Comparison of ENCODE assay signal across 10 cellular contexts in the genomic region with DNA sequence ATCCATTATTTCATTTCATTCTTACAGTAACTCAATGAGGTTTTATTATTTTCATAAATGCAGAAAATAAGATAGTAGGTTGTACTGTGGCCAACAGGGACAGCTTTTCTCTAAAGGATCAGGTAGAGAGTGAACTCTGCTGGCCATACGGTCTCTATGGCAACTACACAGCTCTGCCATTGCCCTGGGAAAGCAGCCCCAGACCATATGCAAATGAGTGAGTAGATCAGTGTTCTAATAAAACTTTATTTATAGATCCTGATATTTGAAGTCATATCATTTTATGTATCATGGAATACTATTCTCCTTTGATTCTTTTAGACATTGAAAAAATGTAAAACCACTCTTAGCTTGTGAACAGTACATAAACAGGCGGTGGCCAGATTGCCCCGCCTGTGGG.
DNase-seq lines count a peak whose midpoint lies in the region; ATAC-seq and TF ChIP-seq lines count a peak whose summit lies in the region.
"Had no signal": no experiment of that assay in that cellular context is flagged by ENCODE, and none has a peak within 500 bp of the region (broad histone marks: within the 10 kb centered on the region; RNA-seq: fewer than 3 reads in every experiment).

No MANE protein-coding gene starts in this region.

- H4K20me1 ChIP-seq in SK-N-SH (ENCODE audit: insufficient read depth): no peaks in the 10 kb centered on the region

- ATAC-seq in heart left ventricle (no peak), Right ventricle myocardium inferior (no peak), mucosa of descending colon (peak; percentile 68), upper lobe of right lung (peak; percentile 32), HG03159 (IDR thresholded peaks at IDR 0.05; ENCODE audit: unreplicated experiment) (no peak)

- H3K27me3 ChIP-seq in heart left ventricle (no peaks in the 10 kb centered on the region), upper lobe of right lung (no peaks in the 10 kb centered on the region), SK-N-SH (ENCODE audit: insufficient read depth) (no peaks in the 10 kb centered on the region)

- H3K9me2 ChIP-seq in SK-N-SH: no peaks in the 10 kb centered on the region

- TF ChIP-seq RAD21 in SK-N-SH (IDR thresholded peaks at IDR 0.05; ENCODE audit: low read length): no peak

- H3K9me3 ChIP-seq in heart left ventricle (no peaks in the 10 kb centered on the region), mucosa of descending colon (no peaks in the 10 kb centered on the region), upper lobe of right lung (no peaks in the 10 kb centered on the region), SK-N-SH (no peaks in the 10 kb centered on the region)

- 82 to 91% (median 83%) methylated on average over 3 of the region's 3 CpGs for WGBS in heart left ventricle, 4 donors
- WGBS in SK-N-SH (ENCODE audit: low lambda C conversion rate): 60% methylated on average over 3 of the region's 3 CpGs

- DNase-seq in heart left ventricle (no peak), Right ventricle myocardium inferior (ENCODE audit: missing footprints) (no peak), choroid plexus epithelial cell (ENCODE audit: low read depth) (peak; percentile 44), mucosa of descending colon (no peak), upper lobe of right lung (no peak), SK-N-SH (no peak), NCI-H1436 (lab: John Stamatoyannopoulos, UW) (no peak)
- DNase-seq: activated CD4-positive, CD25-positive, alpha-beta regulatory T cell treated with anti-CD3 and anti-CD28 coated beads, Interleukin-2, amount 50 U/mL, for 72 hours; amniotic stem cell had no signal

- no peaks in the 10 kb centered on the region for H3K79me2 ChIP-seq in SK-N-SH (ENCODE audit: insufficient read depth)

- TF ChIP-seq CTCF in heart left ventricle (IDR thresholded peaks at IDR 0.05) (no peak), choroid plexus epithelial cell (conservative IDR thresholded peaks at IDR 0.05; ENCODE audit: low read depth, low read length) (no peak), mucosa of descending colon (IDR thresholded peaks at IDR 0.05) (no peak), upper lobe of right lung (IDR thresholded peaks at IDR 0.05) (no peak), SK-N-SH (IDR thresholded peaks at IDR 0.05) (no peak)

- no peaks in the 10 kb centered on the region for H3F3A ChIP-seq in SK-N-SH (replicated peaks; ENCODE audit: insufficient read depth)

- no peak overlapping the region for H2AFZ ChIP-seq in SK-N-SH (ENCODE audit: low read depth)

- no peak overlapping the region; the same call in 1 of the 2 replicates for H3K4me2 ChIP-seq in SK-N-SH

- H3K27ac ChIP-seq in heart left ventricle: peak overlapping the region; percentile 31 to 89 (median 63)
- H3K27ac ChIP-seq in upper lobe of right lung: peak overlapping the region; percentile 87
- no peak overlapping the region for H3K27ac ChIP-seq in SK-N-SH (ENCODE audit: low read depth in 2 of 2, low read length in 1 of 2)

- intact Hi-C loops in heart left ventricle (cut with DNase I): loop anchor here in 2 of 10 donors (10.0 kb wide), 2 partner anchors 190 to 320 kb away; no protein-coding TSS in a partner anchor
- intact Hi-C loops in Right ventricle myocardium inferior (cut with DNase I): loop anchor here (5.0 kb wide), 1 partner anchor 188 kb away; no protein-coding TSS in a partner anchor
- intact Hi-C loops in mucosa of descending colon (cut with DNase I, micrococcal nuclease): no loop called here
- intact Hi-C loops in upper lobe of right lung (cut with DNase I): no loop called here

- H3K4me1 ChIP-seq in heart left ventricle (peaks cover 0 to 28% (median 17%) of the 10 kb centered on the region in 12 donors), mucosa of descending colon (ENCODE audit: low read depth) (peaks cover 11% of the 10 kb centered on the region), upper lobe of right lung (peaks cover 16% of the 10 kb centered on the region), SK-N-SH (ENCODE audit: control insufficient read depth in 1 of 2, insufficient read depth in 2 of 2, low read depth in 1 of 2, low read length in 1 of 2) (no peaks in the 10 kb centered on the region)

- H3K36me3 ChIP-seq in heart left ventricle: no peaks in the 10 kb centered on the region
- H3K36me3 ChIP-seq in mucosa of descending colon (ENCODE audit: low read depth): no peaks in the 10 kb centered on the region
- no peaks in the 10 kb centered on the region for H3K36me3 ChIP-seq in upper lobe of right lung
- no peaks in the 10 kb centered on the region for H3K36me3 ChIP-seq in SK-N-SH (replicated peaks in 1 of 2; ENCODE audit: control insufficient read depth in 1 of 2, insufficient read depth in 2 of 2, low read length in 1 of 2)

- H3K9ac ChIP-seq in SK-N-SH: no peak overlapping the region

- H3K4me3 ChIP-seq in heart left ventricle (peak overlapping the region in 9 of 12 donors; percentile 1 to 47 (median 35)), choroid plexus epithelial cell (ENCODE audit: low read depth, low read length) (peak overlapping the region; percentile 38), mucosa of descending colon (no peak overlapping the region), upper lobe of right lung (peak overlapping the region; percentile 33), SK-N-SH (ENCODE audit: low read depth in 2 of 2, low read length in 1 of 2) (no peak overlapping the region)

- CTCF ChIA-PET in SK-N-SH (lab: Yijun Ruan, JAX): interaction anchor here (0.9 to 1.0 kb wide), 2 partner anchors 92 to 206 kb away, joined by 3 read pairs; no protein-coding TSS in a partner anchor

- POLR2A ChIA-PET in SK-N-SH (lab: Yijun Ruan, JAX): no interaction called here

- no peak for TF ChIP-seq EP300 in SK-N-SH (IDR thresholded peaks at IDR 0.05; ENCODE audit: borderline replicate concordance in 1 of 2, low read depth in 1 of 2, low read length in 1 of 2)

- no peak for TF ChIP-seq POLR2A in heart left ventricle (IDR thresholded peaks at IDR 0.05)

TF ChIP-seq in SK-N-SH, 30 proteins besides CTCF, POLR2A, EP300 and RAD21:
- TF ChIP-seq MEF2A (IDR thresholded peaks at IDR 0.05; ENCODE audit: borderline replicate concordance, low read depth) (no peak), GABPA (IDR thresholded peaks at IDR 0.05; ENCODE audit: low read depth) (no peak), RFX5 (IDR thresholded peaks at IDR 0.05; ENCODE audit: low read length) (no peak), YY1 (IDR thresholded peaks at IDR 0.05; ENCODE audit: low read depth) (no peak), NFIC (IDR thresholded peaks at IDR 0.05; ENCODE audit: borderline replicate concordance) (no peak), FOXM1 (IDR thresholded peaks at IDR 0.05; ENCODE audit: low read depth) (no peak), ELF1 (IDR thresholded peaks at IDR 0.05) (no peak), USF1 (IDR thresholded peaks at IDR 0.05; ENCODE audit: borderline replicate concordance, low read depth) (no peak), TAF1 (IDR thresholded peaks at IDR 0.05; ENCODE audit: borderline replicate concordance, low read depth, low read length) (no peak), GATA2 (CRISPR knock-in tag; IDR thresholded peaks at IDR 0.05) (no peak), SMC3 (IDR thresholded peaks at IDR 0.05; ENCODE audit: low read depth, low read length) (no peak), FOXJ3 (CRISPR knock-in tag; IDR thresholded peaks at IDR 0.05) (no peak), JUND (IDR thresholded peaks at IDR 0.05) (no peak), CHD2 (IDR thresholded peaks at IDR 0.05; ENCODE audit: low read length, partially characterized antibody) (no peak), TEAD4 (IDR thresholded peaks at IDR 0.05; ENCODE audit: borderline replicate concordance, insufficient read depth) (no peak), TCF12 (IDR thresholded peaks at IDR 0.05) (no peak), SIN3A (IDR thresholded peaks at IDR 0.05; ENCODE audit: borderline replicate concordance, low read depth, low read length) (no peak), ZBTB33 (IDR thresholded peaks at IDR 0.05; ENCODE audit: borderline replicate concordance, low read depth) (no peak), RCOR1 (IDR thresholded peaks at IDR 0.05; ENCODE audit: low read length) (no peak)
TF ChIP-seq in SK-N-SH: peak in this region for 0.

Comparison
In these comparisons a context has a peak if more than half of its experiments do, and no peak if none do; other contexts are left out.
1. ATAC-seq: peak in mucosa of descending colon (single experiment) and upper lobe of right lung (single experiment); none in heart left ventricle (0 of 4), Right ventricle myocardium inferior (single experiment) and HG03159 (single experiment).
2. H3K27ac ChIP-seq: peak in heart left ventricle (12 of 12) and upper lobe of right lung (single experiment); none in SK-N-SH (0 of 2).
3. H3K4me3 ChIP-seq: peak in heart left ventricle (9 of 12), choroid plexus epithelial cell (single experiment) and upper lobe of right lung (single experiment); none in mucosa of descending colon (single experiment) and SK-N-SH (0 of 2).